In the genomic region with DNA sequence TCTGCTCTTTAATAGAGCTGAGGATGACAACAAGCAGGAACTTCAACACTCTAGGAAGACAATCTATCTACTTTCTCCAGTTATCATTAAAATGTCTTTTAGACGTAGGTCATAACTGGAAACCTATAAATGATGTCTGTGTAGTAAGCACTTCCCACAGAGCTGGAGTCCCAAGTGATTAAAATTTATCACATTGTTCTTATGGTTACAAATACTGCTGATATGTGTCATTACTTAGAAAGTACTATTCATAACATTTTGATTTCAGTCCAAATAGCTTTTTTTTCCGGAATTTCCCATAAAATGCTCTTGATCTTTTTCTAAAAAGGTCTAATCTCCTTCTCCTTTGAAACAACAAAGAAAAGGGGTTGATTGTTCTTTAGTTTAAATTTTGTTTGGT, we compare ENCODE assay signal across 22 cellular contexts.
DNase-seq lines count a peak whose midpoint lies in the region; ATAC-seq and TF ChIP-seq lines count a peak whose summit lies in the region.
"Had no signal": no experiment of that assay in that cellular context is flagged by ENCODE, and none has a peak within 500 bp of the region (broad histone marks: within the 10 kb centered on the region; RNA-seq: fewer than 3 reads in every experiment).

No MANE protein-coding gene starts in this region.

- POLR2A ChIA-PET in IMR-90 (lab: Charles Lee; ENCODE audit: unreplicated experiment): no interaction called here

- H3K14ac ChIP-seq in IMR-90 (replicated peaks; ENCODE audit: low read depth, low read length): no peak overlapping the region

- no peak overlapping the region for H4K91ac ChIP-seq in IMR-90 (ENCODE audit: insufficient read depth, low read depth, low read length)

- no peak overlapping the region for H2BK15ac ChIP-seq in IMR-90 (ENCODE audit: low read depth, low read length)

- no peaks in the 10 kb centered on the region for H3K36me3 Mint-ChIP-seq in stimulated activated memory B cell treated with anti-CD40 and anti-IgM and Interleukin-4, amounts not matched to agents 10 μg/mL and 1 μg/mL and 100 μg/mL, for 72 hours
- H3K36me3 Mint-ChIP-seq: CD14-positive monocyte; stimulated activated naive B cell treated with anti-CD40 and anti-IgM and Interleukin-4, amounts not matched to agents 10 μg/mL and 1 μg/mL and 100 μg/mL, for 72 hours had no signal

- no peak for TF ChIP-seq RAD21 in IMR-90 (IDR thresholded peaks at IDR 0.05; ENCODE audit: low read length)

- no TSS peak for BruUV-seq in IMR-90 (replicated peaks; lab: Mats Ljungman, UMichigan)

- H3K9me3 ChIP-seq in IMR-90 (ENCODE audit: control insufficient read depth, insufficient read depth, low read length) (no peaks in the 10 kb centered on the region), muscle layer of duodenum (ENCODE audit: control insufficient read depth in 1 of 2, low read length in 2 of 2) (no peaks in the 10 kb centered on the region), upper lobe of right lung (no peaks in the 10 kb centered on the region)
- H3K9me3 ChIP-seq: neutrophil had no signal

- H4K20me1 ChIP-seq in IMR-90 (ENCODE audit: insufficient read depth, low read length): no peaks in the 10 kb centered on the region

- CTCF ChIA-PET in IMR-90 (lab: Yijun Ruan, JAX): interaction anchor here (0.6 kb wide), 1 partner anchor 562 kb away, joined by 3 read pairs; no protein-coding TSS in a partner anchor

- H3K23ac ChIP-seq in IMR-90 (ENCODE audit: low read depth, low read length): no peak overlapping the region

- H3K4me1 Mint-ChIP-seq in stimulated activated memory B cell treated with anti-CD40 and anti-IgM and Interleukin-4, amounts not matched to agents 10 μg/mL and 1 μg/mL and 100 μg/mL, for 72 hours: no peaks in the 10 kb centered on the region
- H3K4me1 Mint-ChIP-seq: activated naive CD8-positive, alpha-beta T cell treated with anti-CD3 and anti-CD28 coated beads, Interleukin-2, amount 50 U/mL, for 24 hours; CD14-positive monocyte; stimulated activated naive B cell treated with anti-CD40 and anti-IgM and Interleukin-4, amounts not matched to agents 10 μg/mL and 1 μg/mL and 100 μg/mL, for 72 hours had no signal

- no peak overlapping the region for H2AK9ac ChIP-seq in IMR-90 (replicated peaks; ENCODE audit: low read depth, low read length, poor library complexity)

- intact Hi-C loops in IMR-90 (cut with micrococcal nuclease) (no loop called here), upper lobe of right lung (cut with DNase I) (no loop called here)

- ATAC-seq in IMR-90 (ENCODE audit: low read depth) (no peak; the same call in 1 of the 2 replicates), upper lobe of right lung (no peak), HG03095 (IDR thresholded peaks at IDR 0.05; ENCODE audit: unreplicated experiment) (no peak)
- ATAC-seq in stimulated activated memory B cell treated with anti-CD40 and anti-IgM and Interleukin-4, amounts not matched to agents 10 μg/mL and 1 μg/mL and 100 μg/mL, for 72 hours: no peak
- ATAC-seq: activated naive CD8-positive, alpha-beta T cell treated with anti-CD3 and anti-CD28 coated beads, Interleukin-2, amount 50 U/mL, for 24 hours; esophagus mucosa; GM12878; stimulated activated naive B cell treated with anti-CD40 and anti-IgM and Interleukin-4, amounts not matched to agents 10 μg/mL and 1 μg/mL and 100 μg/mL, for 72 hours had no signal

- H2BK20ac ChIP-seq in IMR-90 (ENCODE audit: low read depth, low read length): peak overlapping the region; percentile 8; the same call in 1 of the 2 replicates

- TF ChIP-seq POLR2A in IMR-90 (IDR thresholded peaks at IDR 0.05; ENCODE audit: low read depth, low read length): no peak

- H3K27me3 ChIP-seq in IMR-90 (ENCODE audit: control insufficient read depth, insufficient read depth, low read length): no peaks in the 10 kb centered on the region
- H3K27me3 ChIP-seq in muscle layer of duodenum (ENCODE audit: low read depth, low read length): no peaks in the 10 kb centered on the region
- no peaks in the 10 kb centered on the region for H3K27me3 ChIP-seq in upper lobe of right lung
- H3K27me3 ChIP-seq: neutrophil had no signal

- DNase-seq in IMR-90: peak; percentile 61
- DNase-seq in fibroblast of peridontal ligament (ENCODE audit: extremely low read depth): peak; percentile 57
- DNase-seq in upper lobe of right lung: no peak
- no peak for DNase-seq in cerebellar nuclear complex (lab: John Stamatoyannopoulos, UW)
- no peak for DNase-seq in GOT3 (lab: John Stamatoyannopoulos, UW)
- DNase-seq: activated CD4-positive, alpha-beta T cell treated with anti-CD3 and anti-CD28 coated beads, Interleukin-2, amount 50 U/mL, for 4 hours; activated naive CD8-positive, alpha-beta T cell treated with anti-CD3 and anti-CD28 coated beads, Interleukin-2, amount 50 U/mL, for 24 hours; activated T-cell treated with anti-CD3 and anti-CD28 coated beads, Interleukin-2, amount 50 U/mL, for 48 hours; mammary epithelial cell; NCI-H146; NCI-H510A; stimulated activated naive B cell treated with anti-CD40 and anti-IgM and Interleukin-4, amounts not matched to agents 10 μg/mL and 1 μg/mL and 100 μg/mL, for 72 hours had no signal

- dilution Hi-C loops in IMR-90 (cut with HindIII; ENCODE audit: low sequenced_read_pairs, unreplicated experiment): no loop called here

- peak overlapping the region; percentile 69; the same call in 1 of the 2 replicates for H3K18ac ChIP-seq in IMR-90 (ENCODE audit: low read depth, low read length)

- H2BK5ac ChIP-seq in IMR-90 (ENCODE audit: low read depth, low read length, poor library complexity, severe bottlenecking): no peak overlapping the region

- no peak overlapping the region for H3K56ac ChIP-seq in IMR-90 (ENCODE audit: extremely low read depth, insufficient read depth, low read length)

- peaks cover 6% of the 10 kb centered on the region for H3K9me1 ChIP-seq in IMR-90 (ENCODE audit: insufficient read depth, low read length)

- H2AFZ ChIP-seq in IMR-90 (replicated peaks; ENCODE audit: low read length, poor library complexity): no peak overlapping the region

- H4K5ac ChIP-seq in IMR-90 (ENCODE audit: low read depth, low read length): no peak overlapping the region

- in situ Hi-C loops in IMR-90 (cut with MboI; ENCODE audit: low sequenced_read_pairs): no loop called here

- no CpG with 5 or more reads among the region's 2 CpGs for WGBS in IMR-90 (ENCODE audit: extremely low coverage in 2 of 2, insufficient read length in 1 of 2), 2 experiments

- H3K9me3 Mint-ChIP-seq in stimulated activated memory B cell treated with anti-CD40 and anti-IgM and Interleukin-4, amounts not matched to agents 10 μg/mL and 1 μg/mL and 100 μg/mL, for 72 hours: no peaks in the 10 kb centered on the region
- H3K9me3 Mint-ChIP-seq: activated naive CD8-positive, alpha-beta T cell treated with anti-CD3 and anti-CD28 coated beads, Interleukin-2, amount 50 U/mL, for 24 hours; CD14-positive monocyte had no signal

- H3K4me1 ChIP-seq in IMR-90 (ENCODE audit: control insufficient read depth, insufficient read depth, low read length): peaks cover 15% of the 10 kb centered on the region
- H3K4me1 ChIP-seq in muscle layer of duodenum (ENCODE audit: control insufficient read depth in 1 of 2, insufficient read depth in 2 of 2, low read length in 2 of 2): no peaks in the 10 kb centered on the region
- H3K4me1 ChIP-seq in upper lobe of right lung: no peaks in the 10 kb centered on the region

- H2BK120ac ChIP-seq in IMR-90 (ENCODE audit: low read depth, low read length): peak overlapping the region; percentile 31; the same call in 1 of the 2 replicates

- no peak overlapping the region for H4K8ac ChIP-seq in IMR-90 (ENCODE audit: low read depth in 2 of 2, low read length in 2 of 2)

- no peak overlapping the region for H3K4ac ChIP-seq in IMR-90 (ENCODE audit: low read depth, low read length)

- no peak overlapping the region for H3K4me3 ChIP-seq in IMR-90 (ENCODE audit: insufficient read depth, low read depth, low read length)
- H3K4me3 ChIP-seq in muscle layer of duodenum (ENCODE audit: low read depth in 1 of 2, low read length in 2 of 2): no peak overlapping the region
- H3K4me3 ChIP-seq in upper lobe of right lung: no peak overlapping the region
- H3K4me3 ChIP-seq: GM12878, skin epidermis had no signal

- no peak overlapping the region for H3K4me3 Mint-ChIP-seq in stimulated activated memory B cell treated with anti-CD40 and anti-IgM and Interleukin-4, amounts not matched to agents 10 μg/mL and 1 μg/mL and 100 μg/mL, for 72 hours
- H3K4me3 Mint-ChIP-seq: activated naive CD8-positive, alpha-beta T cell treated with anti-CD3 and anti-CD28 coated beads, Interleukin-2, amount 50 U/mL, for 24 hours; CD14-positive monocyte; stimulated activated naive B cell treated with anti-CD40 and anti-IgM and Interleukin-4, amounts not matched to agents 10 μg/mL and 1 μg/mL and 100 μg/mL, for 72 hours had no signal

- no peak overlapping the region for H3K4me2 ChIP-seq in IMR-90 (ENCODE audit: low read depth, low read length)
- H3K4me2 ChIP-seq: KMS-11 had no signal

- peaks cover 12% of the 10 kb centered on the region for H3K27me3 Mint-ChIP-seq in stimulated activated memory B cell treated with anti-CD40 and anti-IgM and Interleukin-4, amounts not matched to agents 10 μg/mL and 1 μg/mL and 100 μg/mL, for 72 hours

- H3K36me3 ChIP-seq in IMR-90 (ENCODE audit: control insufficient read depth, insufficient read depth, low read length): no peaks in the 10 kb centered on the region
- H3K36me3 ChIP-seq in muscle layer of duodenum (ENCODE audit: control insufficient read depth in 1 of 2, insufficient read depth in 2 of 2, low read length in 2 of 2): no peaks in the 10 kb centered on the region
- no peaks in the 10 kb centered on the region for H3K36me3 ChIP-seq in upper lobe of right lung
- H3K36me3 ChIP-seq: neutrophil had no signal

- no peak overlapping the region for H3K27ac Mint-ChIP-seq in stimulated activated memory B cell treated with anti-CD40 and anti-IgM and Interleukin-4, amounts not matched to agents 10 μg/mL and 1 μg/mL and 100 μg/mL, for 72 hours
- H3K27ac Mint-ChIP-seq: activated naive CD8-positive, alpha-beta T cell treated with anti-CD3 and anti-CD28 coated beads, Interleukin-2, amount 50 U/mL, for 24 hours; CD14-positive monocyte; stimulated activated naive B cell treated with anti-CD40 and anti-IgM and Interleukin-4, amounts not matched to agents 10 μg/mL and 1 μg/mL and 100 μg/mL, for 72 hours had no signal

- peaks cover 0 to 6% of the 10 kb centered on the region in 2 experiments; a peak in 2 of 4 replicates for H3K79me1 ChIP-seq in IMR-90 (ENCODE audit: low read depth in 1 of 2, low read length in 2 of 2)

- TF ChIP-seq CTCF in IMR-90 (conservative IDR thresholded peaks at IDR 0.05; ENCODE audit: low read depth, low read length): no peak
- no peak for TF ChIP-seq CTCF in upper lobe of right lung (IDR thresholded peaks at IDR 0.05)

- H3K27ac ChIP-seq in IMR-90 (ENCODE audit: insufficient read depth, low read length) (no peak overlapping the region), muscle layer of duodenum (ENCODE audit: low read length) (peak overlapping the region; percentile 42), upper lobe of right lung (peak overlapping the region; percentile 62)
- H3K27ac ChIP-seq: HL-60, KMS-11, neutrophil, skin epidermis had no signal

- no peak overlapping the region for H2AK5ac ChIP-seq in IMR-90 (ENCODE audit: low read depth, low read length)

- H3K9ac ChIP-seq in IMR-90 (ENCODE audit: low read depth, low read length): no peak overlapping the region
- H3K9ac ChIP-seq: KMS-11 had no signal

TF ChIP-seq in IMR-90, 13 proteins besides CTCF, POLR2A, EP300 and RAD21 (continues in another document):
- TF ChIP-seq RCOR1 (IDR thresholded peaks at IDR 0.05; ENCODE audit: insufficient replicate concordance, low read length) (no peak), NFE2L2 (IDR thresholded peaks at IDR 0.05; ENCODE audit: low read depth, low read length) (no peak)

Comparison
In these comparisons a context has a peak if more than half of its experiments do, and no peak if none do; other contexts are left out.
1. DNase-seq: peak in IMR-90 (single experiment) and fibroblast of peridontal ligament (single experiment); none in upper lobe of right lung (single experiment), cerebellar nuclear complex (0 of 2) and GOT3 (single experiment).